Comparison of ENCODE assay signal across 6 cellular contexts in genomic region chr22:42677936-42678335, GRCh38. TPM values are rescaled to one million over a fixed set of nuclear protein-coding genes. Genes with fewer than 3 reads are reported as not detected.
"Had no signal": no experiment of that assay in that cellular context is flagged by ENCODE, and none has a peak within 500 bp of the region (broad histone marks: within the 10 kb centered on the region; RNA-seq: fewer than 3 reads in every experiment).

No MANE protein-coding gene starts in this region.

RNA-seq across cellular contexts. Expression of gene ATP5MGL, which starts 37.5 kb away (rescaled TPM):
- total RNA-seq: ascending aorta, esophagus muscularis mucosa, glomerular endothelial cell had no signal
- polyA plus RNA-seq: foreskin keratinocyte had no signal

RNA-seq across cellular contexts. Expression of gene A4GALT, which starts 42.7 kb away (rescaled TPM):
- total RNA-seq: activated naive CD8-positive, alpha-beta T cell treated with anti-CD3 and anti-CD28 coated beads, Interleukin-2, amount 10 ng/mL, durations not matched to agents 7 days and 5 days; T-helper 2 cell treated with Interferon-gamma antibody and Interleukin-4, amounts not matched to agents 100 ng/mL and 5 ng/mL, for 36 hours had no signal
